ENCODE assay signal across 23 cellular contexts in the genomic region with DNA sequence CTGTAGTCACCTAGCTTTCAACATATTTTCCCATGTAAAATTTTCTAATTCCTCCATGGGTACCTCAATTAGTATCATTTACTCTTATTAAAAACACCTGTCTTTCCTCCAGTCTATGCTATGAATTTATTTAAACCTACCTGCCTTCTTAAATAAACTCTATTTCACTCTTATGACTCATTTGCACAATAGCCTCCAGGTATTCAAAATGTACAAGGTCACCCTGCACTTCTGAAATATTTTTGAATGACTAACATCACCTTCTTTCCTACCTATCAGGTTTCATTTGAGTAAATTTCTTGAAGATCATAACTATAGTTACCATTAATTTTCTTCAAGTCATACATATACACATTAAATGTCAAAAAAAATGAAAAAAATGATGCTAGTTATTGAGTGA.
"Had no signal": no experiment of that assay in that cellular context is flagged by ENCODE, and none has a peak within 500 bp of the region (broad histone marks: within the 10 kb centered on the region; RNA-seq: fewer than 3 reads in every experiment).

No MANE protein-coding gene starts in this region.

- H3K4me1 ChIP-seq: gastroesophageal sphincter, parathyroid adenoma, prostate gland, right lobe of liver, spleen, tibial artery, upper lobe of right lung, vagina had no signal

- H3K4me3 ChIP-seq: coronary artery, gastroesophageal sphincter, lung, prostate gland, right lobe of liver, spleen, tibial artery, upper lobe of right lung, vagina had no signal

- DNase-seq: effector CD4-positive, alpha-beta T cell; endodermal cell; glutamatergic neuron; left cardiac atrium; left ventricle myocardium superior; naive B cell; occipital lobe; retina; right lobe of liver; spleen; stimulated activated CD4-positive, alpha-beta T cell treated with anti-CD3 and anti-CD28 coated beads, Interleukin-15, amount 100 ng/mL, for 24 hours; stimulated activated CD4-positive, alpha-beta T cell treated with anti-CD3 and anti-CD28 coated beads, Interleukin-1b, Interleukin-23, amount 100 ng/mL, for 48 hours; stimulated activated CD4-positive, alpha-beta T cell treated with anti-CD3 and anti-CD28 coated beads, Interleukin-4, amount 100 ng/mL, for 24 hours; tibial artery; upper lobe of right lung had no signal

- H3K9me3 ChIP-seq: gastroesophageal sphincter, prostate gland, right lobe of liver, spleen, tibial artery, upper lobe of right lung, vagina had no signal

- ATAC-seq: esophagus mucosa; gastroesophageal sphincter; left cardiac atrium; left ventricle myocardium superior; right lobe of liver; stimulated activated memory B cell treated with anti-CD40 and anti-IgM and Interleukin-4, amounts not matched to agents 10 μg/mL and 1 μg/mL and 100 μg/mL, for 72 hours; upper lobe of right lung had no signal

- H3K27ac ChIP-seq: coronary artery, gastroesophageal sphincter, parathyroid adenoma, prostate gland, right lobe of liver, spleen, tibial artery, upper lobe of right lung, vagina had no signal

- H3K27me3 ChIP-seq: gastroesophageal sphincter, right lobe of liver, spleen, tibial artery, upper lobe of right lung, vagina had no signal

- H3K36me3 ChIP-seq: gastroesophageal sphincter, prostate gland, right lobe of liver, spleen, tibial artery, upper lobe of right lung, vagina had no signal
